Comparison of ENCODE assay signal across 8 cellular contexts in genomic region chr17:16915752-16916556, GRCh38. TPM values are rescaled to one million over a fixed set of nuclear protein-coding genes. Genes with fewer than 3 reads are reported as not detected.
DNase-seq lines count a peak whose midpoint lies in the region; ATAC-seq and TF ChIP-seq lines count a peak whose summit lies in the region.

No MANE protein-coding gene starts in this region.

- peak; percentile 79 to 88 for ATAC-seq in stimulated activated naive B cell treated with anti-CD40 and anti-IgM and Interleukin-4, amounts not matched to agents 10 μg/mL and 1 μg/mL and 100 μg/mL, for 72 hours (replicated peaks)
- ATAC-seq in HG03159 (IDR thresholded peaks at IDR 0.05; ENCODE audit: unreplicated experiment): no peak
- no peak for ATAC-seq in HG02870 (IDR thresholded peaks at IDR 0.05; ENCODE audit: unreplicated experiment)

- H3K9me3 ChIP-seq in adrenal gland (replicated peaks in 1 of 3): no peaks in the 10 kb centered on the region

- H3K4me1 Mint-ChIP-seq in immature natural killer cell: no peaks in the 10 kb centered on the region
- H3K4me1 Mint-ChIP-seq in stimulated activated naive B cell treated with anti-CD40 and anti-IgM and Interleukin-4, amounts not matched to agents 10 μg/mL and 1 μg/mL and 100 μg/mL, for 72 hours: peaks cover 8 to 15% of the 10 kb centered on the region in 2 donors

- TF ChIP-seq CTCF in GM20000 (IDR thresholded peaks at IDR 0.05; ENCODE audit: extremely low read depth, missing control alignments) (peak; percentile 49), adrenal gland (IDR thresholded peaks at IDR 0.05) (peak in 4 of 6 experiments; percentile 12 to 42 (median 16))

- intact Hi-C loops in adrenal gland (cut with DNase I): loop anchor here in 1 of 2 donors (5.0 kb wide), 1 partner anchor 71 kb away; no protein-coding TSS in a partner anchor

- H3K4me3 Mint-ChIP-seq in immature natural killer cell: no peak overlapping the region
- no peak overlapping the region for H3K4me3 Mint-ChIP-seq in stimulated activated naive B cell treated with anti-CD40 and anti-IgM and Interleukin-4, amounts not matched to agents 10 μg/mL and 1 μg/mL and 100 μg/mL, for 72 hours

- no peaks in the 10 kb centered on the region for H3K9me3 Mint-ChIP-seq in immature natural killer cell
- no peaks in the 10 kb centered on the region for H3K9me3 Mint-ChIP-seq in stimulated activated naive B cell treated with anti-CD40 and anti-IgM and Interleukin-4, amounts not matched to agents 10 μg/mL and 1 μg/mL and 100 μg/mL, for 72 hours

- WGBS in adrenal gland, 4 donors: 58 to 62% (median 62%) methylated on average over 7 to 11 of the region's 11 CpGs

- no peaks in the 10 kb centered on the region for H3K36me3 ChIP-seq in adrenal gland (replicated peaks in 1 of 2)

- no peak overlapping the region for H3K4me3 ChIP-seq in adrenal gland

- H3K36me3 Mint-ChIP-seq in immature natural killer cell: no peaks in the 10 kb centered on the region
- H3K36me3 Mint-ChIP-seq in stimulated activated naive B cell treated with anti-CD40 and anti-IgM and Interleukin-4, amounts not matched to agents 10 μg/mL and 1 μg/mL and 100 μg/mL, for 72 hours: no peaks in the 10 kb centered on the region

- no peak overlapping the region for H3K27ac ChIP-seq in adrenal gland

- DNase-seq in COLO829 (ENCODE audit: low spot score) (peak; percentile 33), GM20000 (ENCODE audit: low spot score) (peak; percentile 76), NCI-H460 (ENCODE audit: extremely low read depth, low read depth) (peak; percentile 25), adrenal gland (peak in 5 of 7 donors; percentile 38 to 62 (median 54)), immature natural killer cell (peak in 2 of 3 donors; percentile 9 to 42)
- peak; percentile 26 for DNase-seq in stimulated activated naive B cell treated with anti-CD40 and anti-IgM and Interleukin-4, amounts not matched to agents 10 μg/mL and 1 μg/mL and 100 μg/mL, for 72 hours

- TF ChIP-seq POLR2A in adrenal gland (IDR thresholded peaks at IDR 0.05): no peak

- H3K27me3 ChIP-seq in adrenal gland: peaks cover 6% of the 10 kb centered on the region

- no peaks in the 10 kb centered on the region for H3K4me1 ChIP-seq in adrenal gland (replicated peaks in 1 of 2)

- H3K27ac Mint-ChIP-seq in immature natural killer cell: no peak overlapping the region
- peak overlapping the region; percentile 62 for H3K27ac Mint-ChIP-seq in stimulated activated naive B cell treated with anti-CD40 and anti-IgM and Interleukin-4, amounts not matched to agents 10 μg/mL and 1 μg/mL and 100 μg/mL, for 72 hours

- H3K27me3 Mint-ChIP-seq in immature natural killer cell (ENCODE audit: low read depth in 3 of 3): peaks cover 0 to 15% (median 2%) of the 10 kb centered on the region in 3 donors
- H3K27me3 Mint-ChIP-seq in stimulated activated naive B cell treated with anti-CD40 and anti-IgM and Interleukin-4, amounts not matched to agents 10 μg/mL and 1 μg/mL and 100 μg/mL, for 72 hours: no peaks in the 10 kb centered on the region

RNA-seq across cellular contexts. Expression of gene TNFRSF13B, which starts 56.0 kb away (rescaled TPM):
- not detected in 2 replicates for total RNA-seq in NCI-H460 (2014; rRNA removed; shearing (Covaris generic))
- not detected in 2 replicates for polyA plus RNA-seq in NCI-H460 (2014; cell fraction: nucleus; rRNA removed)
- total RNA-seq in adrenal gland: not detected
- under 1 TPM in 2 of 3 donors, not detected in 1; 0.18 to 0.48 TPM for polyA plus RNA-seq in adrenal gland
- not detected for polyA plus RNA-seq in immature natural killer cell

Comparison
In these comparisons a context has a peak if more than half of its experiments do, and no peak if none do; other contexts are left out.
1. DNase-seq: peak in every context shown above with its lines; median percentile 76 in GM20000; 54 in adrenal gland; 33 in COLO829; 26 in stimulated activated naive B cell treated with anti-CD40 and anti-IgM and Interleukin-4, amounts not matched to agents 10 μg/mL and 1 μg/mL and 100 μg/mL, for 72 hours; 26 in immature natural killer cell; 25 in NCI-H460.
2. ATAC-seq: peak in stimulated activated naive B cell treated with anti-CD40 and anti-IgM and Interleukin-4, amounts not matched to agents 10 μg/mL and 1 μg/mL and 100 μg/mL, for 72 hours (2 of 2); none in HG03159 (single experiment) and HG02870 (single experiment).